Comparison of ENCODE assay signal across 36 cellular contexts in genomic region chr10:127464561-127464960, GRCh38.
"Had no signal": no experiment of that assay in that cellular context is flagged by ENCODE, and none has a peak within 500 bp of the region (broad histone marks: within the 10 kb centered on the region; RNA-seq: fewer than 3 reads in every experiment).

No MANE protein-coding gene starts in this region.

- H3K9me3 Mint-ChIP-seq: activated B cell treated with CpG ODN at 0.5 μM for 24 hours; activated CD4-positive, alpha-beta T cell treated with anti-CD3 and anti-CD28 coated beads, Interleukin-2, amount 10 ng/mL, durations not matched to agents 7 days and 5 days; activated naive CD4-positive, alpha-beta T cell treated with anti-CD3 and anti-CD28 coated beads for 36 hours; activated naive CD4-positive, alpha-beta T cell treated with anti-CD3 and anti-CD28 coated beads, Interleukin-2, amount 50 U/mL, for 72 hours; activated naive CD8-positive, alpha-beta T cell treated with anti-CD3 and anti-CD28 coated beads for 36 hours; activated T-cell treated with anti-CD3 and anti-CD28 coated beads, Interleukin-2, amount 50 U/mL, for 24 hours; activated T-helper 2 cell treated with anti-CD3 and anti-CD28 coated beads, Interferon-gamma antibody, Interleukin-2, Interleukin-4, amounts not matched to agents 10 μg/mL and 5 μg/mL and 100 μg/mL, durations not matched to agents 14 hours and 24 hours and 36 hours; central memory CD8-positive, alpha-beta T cell; T-helper 1 cell treated with Interleukin-12 subunit alpha and Interleukin-12 subunit beta and Interleukin-4 antibody, amounts not matched to agents 30 μg/mL and 1 μg/mL, for 36 hours; T-helper 2 cell treated with Interferon-gamma antibody and Interleukin-4, amounts not matched to agents 5 μg/mL and 100 μg/mL, for 36 hours had no signal

- H3K4me1 ChIP-seq: adrenal gland, body of pancreas, breast epithelium had no signal

- H3K27me3 Mint-ChIP-seq: activated B cell treated with CpG ODN at 0.5 μM for 24 hours; activated CD4-positive, alpha-beta memory T cell treated with anti-CD3 and anti-CD28 coated beads, Interleukin-2, amount 10 ng/mL, durations not matched to agents 7 days and 5 days; activated CD4-positive, alpha-beta T cell treated with anti-CD3 and anti-CD28 coated beads, Interleukin-2, amount 10 ng/mL, durations not matched to agents 7 days and 5 days; activated CD8-positive, alpha-beta memory T cell treated with anti-CD3 and anti-CD28 coated beads, Interleukin-2, amount 10 ng/mL, durations not matched to agents 7 days and 5 days; activated naive CD8-positive, alpha-beta T cell treated with anti-CD3 and anti-CD28 coated beads for 36 hours had no signal

- H3K36me3 Mint-ChIP-seq: activated CD8-positive, alpha-beta memory T cell treated with anti-CD3 and anti-CD28 coated beads, Interleukin-2, amount 10 ng/mL, durations not matched to agents 7 days and 5 days; activated naive CD8-positive, alpha-beta T cell treated with anti-CD3 and anti-CD28 coated beads for 36 hours had no signal

- H3K36me3 ChIP-seq: adrenal gland, brain microvascular endothelial cell, breast epithelium had no signal

- H3K27ac Mint-ChIP-seq: activated B cell treated with CpG ODN at 0.5 μM for 24 hours; activated CD4-positive, alpha-beta memory T cell treated with anti-CD3 and anti-CD28 coated beads, Interleukin-2, amount 10 ng/mL, durations not matched to agents 7 days and 5 days; activated CD4-positive, alpha-beta T cell treated with anti-CD3 and anti-CD28 coated beads for 36 hours; activated CD4-positive, alpha-beta T cell treated with anti-CD3 and anti-CD28 coated beads, Interleukin-2, amount 10 ng/mL, durations not matched to agents 7 days and 5 days; activated CD8-positive, alpha-beta memory T cell treated with anti-CD3 and anti-CD28 coated beads, Interleukin-2, amount 10 ng/mL, durations not matched to agents 7 days and 5 days; activated CD8-positive, alpha-beta T cell treated with anti-CD3 and anti-CD28 coated beads, Interleukin-2, amount 10 ng/mL, durations not matched to agents 7 days and 5 days; activated naive CD4-positive, alpha-beta T cell treated with anti-CD3 and anti-CD28 coated beads for 36 hours; activated naive CD4-positive, alpha-beta T cell treated with anti-CD3 and anti-CD28 coated beads, Interleukin-2, amount 50 U/mL, for 72 hours; activated naive CD8-positive, alpha-beta T cell treated with anti-CD3 and anti-CD28 coated beads for 36 hours; activated T-cell treated with anti-CD3 and anti-CD28 coated beads, Interleukin-2, amount 50 U/mL, for 24 hours; activated T-helper 2 cell treated with anti-CD3 and anti-CD28 coated beads, Interferon-gamma antibody, Interleukin-2, Interleukin-4, amounts not matched to agents 10 μg/mL and 5 μg/mL and 100 μg/mL, durations not matched to agents 14 hours and 24 hours and 36 hours; T-helper 1 cell treated with Interleukin-12 subunit alpha and Interleukin-12 subunit beta and Interleukin-4 antibody, amounts not matched to agents 30 μg/mL and 1 μg/mL, for 36 hours; T-helper 2 cell treated with Interferon-gamma antibody and Interleukin-4, amounts not matched to agents 5 μg/mL and 100 μg/mL, for 36 hours had no signal

- DNase-seq: activated B cell treated with CpG ODN at 0.5 μM for 24 hours; activated CD4-positive, alpha-beta memory T cell treated with anti-CD3 and anti-CD28 coated beads, Interleukin-2, amount 10 ng/mL, durations not matched to agents 7 days and 5 days; activated CD4-positive, alpha-beta T cell treated with anti-CD3 and anti-CD28 coated beads for 36 hours; activated CD4-positive, alpha-beta T cell treated with anti-CD3 and anti-CD28 coated beads for 48 hours; activated CD4-positive, alpha-beta T cell treated with anti-CD3 and anti-CD28 coated beads, Interleukin-2, amount 10 ng/mL, durations not matched to agents 7 days and 5 days; activated CD4-positive, alpha-beta T cell treated with anti-CD3 and anti-CD28 coated beads, Interleukin-2, amount 50 U/mL, for 48 hours; activated CD4-positive, CD25-positive, alpha-beta regulatory T cell treated with anti-CD3 and anti-CD28 coated beads, Interleukin-2, amount 50 U/mL, for 72 hours; activated CD8-positive, alpha-beta memory T cell treated with anti-CD3 and anti-CD28 coated beads for 24 hours; activated CD8-positive, alpha-beta memory T cell treated with anti-CD3 and anti-CD28 coated beads, Interleukin-2, amount 10 ng/mL, durations not matched to agents 7 days and 5 days; activated CD8-positive, alpha-beta memory T cell treated with anti-CD3 and anti-CD28 coated beads, Interleukin-2, amount 50 U/mL, for 48 hours; activated CD8-positive, alpha-beta T cell treated with anti-CD3 and anti-CD28 coated beads, Interleukin-2, amount 10 ng/mL, durations not matched to agents 7 days and 5 days; activated effector memory CD4-positive, alpha-beta T cell treated with Interleukin-2 at 50 U/mL for 16 hours; activated gamma-delta T cell; activated naive CD4-positive, alpha-beta T cell treated with anti-CD3 and anti-CD28 coated beads for 36 hours; activated naive CD4-positive, alpha-beta T cell treated with anti-CD3 and anti-CD28 coated beads, Interleukin-2, amount 50 U/mL, for 16 hours; activated naive CD8-positive, alpha-beta T cell treated with anti-CD3 and anti-CD28 coated beads for 36 hours; activated T-cell treated with anti-CD3 and anti-CD28 coated beads, Interleukin-2, amount 50 U/mL, for 24 hours; activated T-cell treated with anti-CD3 and anti-CD28 coated beads, Interleukin-2, amount 50 U/mL, for 48 hours; adrenal gland; amniotic stem cell; aorta; body of pancreas; brain microvascular endothelial cell; caudate nucleus; cerebellar nuclear complex; SW 1271; T-helper 1 cell; T-helper 2 cell; T-helper 9 cell had no signal

- H3K4me3 Mint-ChIP-seq: activated B cell treated with CpG ODN at 0.5 μM for 24 hours; activated CD4-positive, alpha-beta memory T cell treated with anti-CD3 and anti-CD28 coated beads, Interleukin-2, amount 10 ng/mL, durations not matched to agents 7 days and 5 days; activated CD4-positive, alpha-beta T cell treated with anti-CD3 and anti-CD28 coated beads for 36 hours; activated CD4-positive, alpha-beta T cell treated with anti-CD3 and anti-CD28 coated beads, Interleukin-2, amount 10 ng/mL, durations not matched to agents 7 days and 5 days; activated CD8-positive, alpha-beta memory T cell treated with anti-CD3 and anti-CD28 coated beads, Interleukin-2, amount 10 ng/mL, durations not matched to agents 7 days and 5 days; activated CD8-positive, alpha-beta T cell treated with anti-CD3 and anti-CD28 coated beads, Interleukin-2, amount 10 ng/mL, durations not matched to agents 7 days and 5 days; activated naive CD4-positive, alpha-beta T cell treated with anti-CD3 and anti-CD28 coated beads for 36 hours; activated naive CD8-positive, alpha-beta T cell treated with anti-CD3 and anti-CD28 coated beads for 36 hours; activated T-cell treated with anti-CD3 and anti-CD28 coated beads, Interleukin-2, amount 50 U/mL, for 24 hours; central memory CD8-positive, alpha-beta T cell; T-helper 1 cell treated with Interleukin-12 subunit alpha and Interleukin-12 subunit beta and Interleukin-4 antibody, amounts not matched to agents 30 μg/mL and 1 μg/mL, for 36 hours; T-helper 2 cell treated with Interferon-gamma antibody and Interleukin-4, amounts not matched to agents 5 μg/mL and 100 μg/mL, for 36 hours had no signal

- H3K27ac ChIP-seq: adrenal gland, body of pancreas, brain microvascular endothelial cell, breast epithelium, VCaP had no signal

- H3K4me1 Mint-ChIP-seq: activated B cell treated with CpG ODN at 0.5 μM for 24 hours; activated CD4-positive, alpha-beta memory T cell treated with anti-CD3 and anti-CD28 coated beads, Interleukin-2, amount 10 ng/mL, durations not matched to agents 7 days and 5 days; activated CD4-positive, alpha-beta T cell treated with anti-CD3 and anti-CD28 coated beads for 36 hours; activated CD4-positive, alpha-beta T cell treated with anti-CD3 and anti-CD28 coated beads, Interleukin-2, amount 10 ng/mL, durations not matched to agents 7 days and 5 days; activated CD8-positive, alpha-beta memory T cell treated with anti-CD3 and anti-CD28 coated beads, Interleukin-2, amount 10 ng/mL, durations not matched to agents 7 days and 5 days; activated naive CD8-positive, alpha-beta T cell treated with anti-CD3 and anti-CD28 coated beads for 36 hours; central memory CD8-positive, alpha-beta T cell had no signal

- H3K27me3 ChIP-seq: body of pancreas, brain microvascular endothelial cell, breast epithelium had no signal

- H3K4me3 ChIP-seq: adrenal gland, body of pancreas, breast epithelium had no signal

- H3K9me3 ChIP-seq: adrenal gland had no signal
